1 cellular context compared by ENCODE assay signal in the genomic region with DNA sequence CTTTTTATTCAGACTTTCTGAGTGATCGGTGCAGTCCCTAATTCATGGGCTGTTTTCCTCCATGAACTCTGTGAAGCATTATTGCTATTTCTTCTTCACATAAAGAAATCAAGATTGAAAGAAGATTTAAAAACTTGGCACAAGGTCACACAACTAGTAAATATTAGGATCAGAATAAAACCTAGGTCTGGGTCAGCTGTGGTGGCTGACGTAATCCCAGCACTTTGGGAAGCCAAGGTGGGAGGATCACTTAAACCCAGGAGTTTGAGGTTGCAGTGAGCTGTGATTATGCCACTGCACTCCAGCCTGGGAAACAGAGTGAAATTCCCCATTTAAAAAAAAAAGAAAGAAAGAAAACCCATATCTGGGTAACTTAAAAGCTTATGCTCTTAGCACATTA.
TF ChIP-seq lines count a peak whose summit lies in the region.

No MANE protein-coding gene starts in this region.

TF ChIP-seq in HepG2, 621 proteins besides CTCF, POLR2A, EP300 and RAD21:
- no peak for TF ChIP-seq ZNF782 (CRISPR knock-in tag; IDR thresholded peaks at IDR 0.05; ENCODE audit: borderline replicate concordance)
- TF ChIP-seq, protein P1, sequence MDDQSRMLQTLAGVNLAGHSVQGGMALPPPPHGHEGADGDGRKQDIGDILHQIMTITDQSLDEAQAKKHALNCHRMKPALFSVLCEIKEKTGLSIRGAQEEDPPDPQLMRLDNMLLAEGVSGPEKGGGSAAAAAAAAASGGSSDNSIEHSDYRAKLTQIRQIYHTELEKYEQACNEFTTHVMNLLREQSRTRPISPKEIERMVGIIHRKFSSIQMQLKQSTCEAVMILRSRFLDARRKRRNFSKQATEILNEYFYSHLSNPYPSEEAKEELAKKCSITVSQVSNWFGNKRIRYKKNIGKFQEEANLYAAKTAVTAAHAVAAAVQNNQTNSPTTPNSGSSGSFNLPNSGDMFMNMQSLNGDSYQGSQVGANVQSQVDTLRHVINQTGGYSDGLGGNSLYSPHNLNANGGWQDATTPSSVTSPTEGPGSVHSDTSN (CRISPR knock-in tag; IDR thresholded peaks at IDR 0.05; ENCODE audit: borderline replicate concordance) = no peak
- TF ChIP-seq PHF20 (CRISPR knock-in tag; IDR thresholded peaks at IDR 0.05) = no peak
- no peak for TF ChIP-seq SPEN (CRISPR knock-in tag; IDR thresholded peaks at IDR 0.05; ENCODE audit: low read depth)
- no peak for TF ChIP-seq CHD4 (IDR thresholded peaks at IDR 0.05; ENCODE audit: borderline replicate concordance, low read length)
- no peak for TF ChIP-seq CEBPB (IDR thresholded peaks at IDR 0.05; ENCODE audit: borderline replicate concordance, low read depth, low read length)
- no peak for TF ChIP-seq RFXAP (CRISPR knock-in tag; IDR thresholded peaks at IDR 0.05; ENCODE audit: borderline replicate concordance)
- no peak for TF ChIP-seq ZNF543 (CRISPR knock-in tag; IDR thresholded peaks at IDR 0.05)
- no peak for TF ChIP-seq ZNF674 (CRISPR knock-in tag; IDR thresholded peaks at IDR 0.05; ENCODE audit: low read depth)
- no peak for TF ChIP-seq NCOA5 (CRISPR knock-in tag; IDR thresholded peaks at IDR 0.05)
- TF ChIP-seq ZNF34 (CRISPR knock-in tag; IDR thresholded peaks at IDR 0.05; ENCODE audit: borderline replicate concordance) = no peak
- TF ChIP-seq PAX8 (CRISPR knock-in tag; IDR thresholded peaks at IDR 0.05; ENCODE audit: borderline replicate concordance) = no peak
TF ChIP-seq in HepG2: peak in this region for 0.
